In genomic region chr20:40393680-40394079, GRCh38 we compare ENCODE assay signal across 37 cellular contexts.
DNase-seq lines count a peak whose midpoint lies in the region; ATAC-seq, FAIRE-seq and TF ChIP-seq lines count a peak whose summit lies in the region.
"Had no signal": no experiment of that assay in that cellular context is flagged by ENCODE, and none has a peak within 500 bp of the region (broad histone marks: within the 10 kb centered on the region; RNA-seq: fewer than 3 reads in every experiment).

No MANE protein-coding gene starts in this region.

- peaks cover 3% of the 10 kb centered on the region for H3K4me1 ChIP-seq in mucosa of descending colon (ENCODE audit: low read depth)
- H3K4me1 ChIP-seq in small intestine (ENCODE audit: control insufficient read depth in 2 of 2, insufficient read depth in 1 of 2, low read depth in 1 of 2, low read length in 1 of 2): peaks cover 0 to 6% of the 10 kb centered on the region in 2 donors
- no peaks in the 10 kb centered on the region for H3K4me1 ChIP-seq in Karpas-422 (ENCODE audit: low read length)
- H3K4me1 ChIP-seq in colonic mucosa: no peaks in the 10 kb centered on the region
- H3K4me1 ChIP-seq: A549, BE2C, BLaER1, Caco-2 had no signal

- intact Hi-C loops in activated CD4-positive, alpha-beta T cell treated with anti-CD3 and anti-CD28 coated beads, Interleukin-2, amount 10 ng/mL, durations not matched to agents 24 days and 14 days (cut with micrococcal nuclease): no loop called here
- intact Hi-C loops in left colon (cut with DNase I, micrococcal nuclease) (no loop called here), mucosa of descending colon (cut with DNase I, micrococcal nuclease) (no loop called here), colonic mucosa (cut with DNase I) (no loop called here)

- TF ChIP-seq CTCF in mucosa of descending colon (IDR thresholded peaks at IDR 0.05): no peak
- TF ChIP-seq CTCF in colonic mucosa (IDR thresholded peaks at IDR 0.05): no peak

- no peaks in the 10 kb centered on the region for H3K27me3 Mint-ChIP-seq in activated CD4-positive, alpha-beta T cell treated with anti-CD3 and anti-CD28 coated beads, Interleukin-2, amount 10 ng/mL, durations not matched to agents 24 days and 14 days
- H3K27me3 Mint-ChIP-seq: CD4-positive, alpha-beta memory T cell; CD4-positive, alpha-beta T cell; CD4-positive, CD25-positive, alpha-beta regulatory T cell; CD8-positive, alpha-beta memory T cell had no signal

- H3K36me3 ChIP-seq in mucosa of descending colon (ENCODE audit: low read depth) (no peaks in the 10 kb centered on the region), small intestine (ENCODE audit: control insufficient read depth in 2 of 2, insufficient read depth in 2 of 2, low read length in 2 of 2) (no peaks in the 10 kb centered on the region), Karpas-422 (ENCODE audit: insufficient read depth, low read length) (no peaks in the 10 kb centered on the region), colonic mucosa (no peaks in the 10 kb centered on the region)
- H3K36me3 ChIP-seq: BE2C; BLaER1; BLaER1 treated with 17β-estradiol and CSF1 and Interleukin-3, amounts not matched to agents 10 nM and 100 nM had no signal

- H3K27ac ChIP-seq in small intestine (ENCODE audit: low read depth in 1 of 2, low read length in 1 of 2) (no peak overlapping the region), Karpas-422 (ENCODE audit: low read length) (no peak overlapping the region), colonic mucosa (no peak overlapping the region)
- H3K27ac ChIP-seq: 22Rv1; A549; BLaER1; BLaER1 treated with 17β-estradiol and CSF1 and Interleukin-3, amounts not matched to agents 10 nM and 100 nM; C4-2B had no signal

- H3K79me2 ChIP-seq in Karpas-422 (ENCODE audit: low read length): no peaks in the 10 kb centered on the region

- H3K4me3 ChIP-seq in mucosa of descending colon (no peak overlapping the region), small intestine (ENCODE audit: low read depth in 1 of 2, low read length in 2 of 2) (no peak overlapping the region), Karpas-422 (ENCODE audit: low read length) (no peak overlapping the region), colonic mucosa (no peak overlapping the region)
- H3K4me3 ChIP-seq: A549; BLaER1; BLaER1 treated with 17β-estradiol and CSF1 and Interleukin-3, amounts not matched to agents 10 nM and 100 nM had no signal

- no peaks in the 10 kb centered on the region for H3K4me1 Mint-ChIP-seq in activated CD4-positive, alpha-beta T cell treated with anti-CD3 and anti-CD28 coated beads, Interleukin-2, amount 10 ng/mL, durations not matched to agents 24 days and 14 days
- H3K4me1 Mint-ChIP-seq: B cell; CD4-positive, alpha-beta memory T cell; CD4-positive, CD25-positive, alpha-beta regulatory T cell; CD8-positive, alpha-beta memory T cell had no signal

- H3K9ac ChIP-seq in Karpas-422 (ENCODE audit: low read length) (no peak overlapping the region), colonic mucosa (ENCODE audit: low read depth in 2 of 2, low read length in 2 of 2) (no peak overlapping the region)
- H3K9ac ChIP-seq: BLaER1; BLaER1 treated with 17β-estradiol and CSF1 and Interleukin-3, amounts not matched to agents 10 nM and 100 nM had no signal

- H3K9me2 ChIP-seq in Karpas-422 (replicated peaks; ENCODE audit: insufficient read depth, low read length): no peaks in the 10 kb centered on the region

- H2AFZ ChIP-seq in Karpas-422 (ENCODE audit: low read length): no peak overlapping the region

- no peaks in the 10 kb centered on the region for H3K9me3 Mint-ChIP-seq in activated CD4-positive, alpha-beta T cell treated with anti-CD3 and anti-CD28 coated beads, Interleukin-2, amount 10 ng/mL, durations not matched to agents 24 days and 14 days
- H3K9me3 Mint-ChIP-seq: CD4-positive, alpha-beta T cell; CD8-positive, alpha-beta T cell had no signal

- no peak overlapping the region for H3K27ac Mint-ChIP-seq in activated CD4-positive, alpha-beta T cell treated with anti-CD3 and anti-CD28 coated beads, Interleukin-2, amount 10 ng/mL, durations not matched to agents 24 days and 14 days
- H3K27ac Mint-ChIP-seq: B cell; CD14-positive monocyte; CD4-positive, alpha-beta memory T cell; CD4-positive, alpha-beta T cell; CD4-positive, CD25-positive, alpha-beta regulatory T cell; CD8-positive, alpha-beta memory T cell; CD8-positive, alpha-beta T cell had no signal

- no peak for FAIRE-seq in small intestine (lab: Jason Lieb, UNC)
- FAIRE-seq: A204.1, A549, D721Med had no signal

- ATAC-seq in left colon (peak; percentile 91), mucosa of descending colon (peak; percentile 79)
- ATAC-seq: A549; CD8-positive, alpha-beta T cell had no signal

- no peak overlapping the region for H3K4me3 Mint-ChIP-seq in activated CD4-positive, alpha-beta T cell treated with anti-CD3 and anti-CD28 coated beads, Interleukin-2, amount 10 ng/mL, durations not matched to agents 24 days and 14 days
- H3K4me3 Mint-ChIP-seq: B cell; CD14-positive monocyte; CD4-positive, alpha-beta memory T cell; CD4-positive, alpha-beta T cell; CD4-positive, CD25-positive, alpha-beta regulatory T cell; CD8-positive, alpha-beta memory T cell; CD8-positive, alpha-beta T cell had no signal

- WGBS in small intestine, 3 donors: 12 to 51% (median 29%) methylated on average over 4 of the region's 4 CpGs

- H3K36me3 Mint-ChIP-seq in activated CD4-positive, alpha-beta T cell treated with anti-CD3 and anti-CD28 coated beads, Interleukin-2, amount 10 ng/mL, durations not matched to agents 24 days and 14 days (ENCODE audit: low read depth): no peaks in the 10 kb centered on the region
- H3K36me3 Mint-ChIP-seq: CD14-positive monocyte; CD4-positive, alpha-beta memory T cell; CD4-positive, CD25-positive, alpha-beta regulatory T cell; CD8-positive, alpha-beta memory T cell; CD8-positive, alpha-beta T cell had no signal

- DNase-seq in activated CD4-positive, alpha-beta T cell treated with anti-CD3 and anti-CD28 coated beads, Interleukin-2, amount 10 ng/mL, durations not matched to agents 24 days and 14 days: peak; percentile 7
- DNase-seq in activated CD4-positive, alpha-beta T cell treated with anti-CD3 and anti-CD28 coated beads for 1 hour: no peak
- DNase-seq in left colon (no peak), mucosa of descending colon (no peak), small intestine (peak; percentile 78), Karpas-422 (no peak), colonic mucosa (no peak)
- DNase-seq in activated effector memory CD4-positive, alpha-beta T cell treated with Interleukin-2 at 50 U/mL for 16 hours: no peak
- DNase-seq: 8988T; ACHN; AML-193; BE2C; C1 segment of cervical spinal cord; Caco-2; Calu3; CD4-positive, alpha-beta memory T cell; CD4-positive, alpha-beta T cell; CD4-positive, CD25-positive, alpha-beta regulatory T cell; CD8-positive, alpha-beta memory T cell; CD8-positive, alpha-beta T cell; COR-L47; DMS 273 treated with DMSO at 0.1 percent for 48 hours; DMS153; DMS53; DMS79; DMS79 treated with DMSO at 0.1 percent for 48 hours; DND-41; EL had no signal

- no peak overlapping the region for H3K4me2 ChIP-seq in Karpas-422 (ENCODE audit: low read depth, low read length, poor library complexity, severe bottlenecking)
- H3K4me2 ChIP-seq: A549; BLaER1; BLaER1 treated with 17β-estradiol and CSF1 and Interleukin-3, amounts not matched to agents 10 nM and 100 nM had no signal

- H3K27me3 ChIP-seq in small intestine (ENCODE audit: control insufficient read depth in 2 of 2, insufficient read depth in 2 of 2, low read length in 2 of 2): no peaks in the 10 kb centered on the region
- H3K27me3 ChIP-seq in Karpas-422 (ENCODE audit: low read length): no peaks in the 10 kb centered on the region
- H3K27me3 ChIP-seq in colonic mucosa: no peaks in the 10 kb centered on the region
- H3K27me3 ChIP-seq: BE2C; BLaER1; BLaER1 treated with 17β-estradiol and CSF1 and Interleukin-3, amounts not matched to agents 10 nM and 100 nM had no signal

- H3K9me3 ChIP-seq in mucosa of descending colon (no peaks in the 10 kb centered on the region), small intestine (ENCODE audit: control insufficient read depth, low read depth) (no peaks in the 10 kb centered on the region), Karpas-422 (ENCODE audit: low read length) (no peaks in the 10 kb centered on the region), colonic mucosa (no peaks in the 10 kb centered on the region)
- H3K9me3 ChIP-seq: A549; BE2C; BLaER1; BLaER1 treated with 17β-estradiol and CSF1 and Interleukin-3, amounts not matched to agents 10 nM and 100 nM; Caco-2 had no signal

- H4K20me1 ChIP-seq in Karpas-422 (ENCODE audit: insufficient read depth, low read depth, low read length): no peaks in the 10 kb centered on the region
- H4K20me1 ChIP-seq: BLaER1; BLaER1 treated with 17β-estradiol and CSF1 and Interleukin-3, amounts not matched to agents 10 nM and 100 nM had no signal

Comparison
In these comparisons a context has a peak if more than half of its experiments do, and no peak if none do; other contexts are left out.
1. DNase-seq: peak in activated CD4-positive, alpha-beta T cell treated with anti-CD3 and anti-CD28 coated beads, Interleukin-2, amount 10 ng/mL, durations not matched to agents 24 days and 14 days (single experiment) and small intestine (single experiment); none in activated CD4-positive, alpha-beta T cell treated with anti-CD3 and anti-CD28 coated beads for 1 hour (single experiment), left colon (0 of 2), mucosa of descending colon (0 of 3), Karpas-422 (single experiment), colonic mucosa (single experiment) and activated effector memory CD4-positive, alpha-beta T cell treated with Interleukin-2 at 50 U/mL for 16 hours (single experiment).